Comparison of ENCODE assay signal across 1 cellular context in genomic region chr19:38402967-38403674, GRCh38.
TF ChIP-seq lines count a peak whose summit lies in the region.

Gene FAM98C (plus strand): TSS chr19:38403093. CDS start chr19:38403154, 61 bp downstream.

TF ChIP-seq in HepG2, 621 proteins besides CTCF, POLR2A, EP300 and RAD21 (continued from another document and continues in another):
- TF ChIP-seq, protein P1, sequence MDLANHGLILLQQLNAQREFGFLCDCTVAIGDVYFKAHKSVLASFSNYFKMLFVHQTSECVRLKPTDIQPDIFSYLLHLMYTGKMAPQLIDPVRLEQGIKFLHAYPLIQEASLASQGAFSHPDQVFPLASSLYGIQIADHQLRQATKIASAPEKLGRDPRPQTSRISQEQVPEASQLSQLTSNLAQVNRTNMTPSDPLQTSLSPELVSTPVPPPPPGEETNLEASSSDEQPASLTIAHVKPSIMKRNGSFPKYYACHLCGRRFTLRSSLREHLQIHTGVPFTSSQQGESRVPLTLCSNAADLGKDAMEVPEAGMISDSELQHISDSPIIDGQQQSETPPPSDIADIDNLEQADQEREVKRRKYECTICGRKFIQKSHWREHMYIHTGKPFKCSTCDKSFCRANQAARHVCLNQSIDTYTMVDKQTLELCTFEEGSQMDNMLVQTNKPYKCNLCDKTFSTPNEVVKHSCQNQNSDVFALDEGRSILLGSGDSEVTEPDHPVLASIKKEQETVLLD (CRISPR knock-in tag; IDR thresholded peaks at IDR 0.05; ENCODE audit: low read depth): 0 out of 2 replicates have a peak, but pooled peaks have one; percentile 13
- TF ChIP-seq NFKBIZ (CRISPR knock-in tag; IDR thresholded peaks at IDR 0.05): no peak
- no peak for TF ChIP-seq ZNF12 (CRISPR knock-in tag; IDR thresholded peaks at IDR 0.05)
- TF ChIP-seq ZNF547 (CRISPR knock-in tag; IDR thresholded peaks at IDR 0.05): peak; percentile 92
- TF ChIP-seq USF2 (IDR thresholded peaks at IDR 0.05; ENCODE audit: low read depth, low read length): no peak
- no peak for TF ChIP-seq USF2 (CRISPR knock-in tag; IDR thresholded peaks at IDR 0.05; ENCODE audit: borderline replicate concordance)
- peak; percentile 51 for TF ChIP-seq ZNF350 (CRISPR knock-in tag; IDR thresholded peaks at IDR 0.05; ENCODE audit: borderline replicate concordance, low read depth)
- TF ChIP-seq POGK (CRISPR knock-in tag; conservative IDR thresholded peaks at IDR 0.05): peak; percentile 87; the same call in 1 of the 2 replicates
- TF ChIP-seq SATB2 (CRISPR knock-in tag; IDR thresholded peaks at IDR 0.05): no peak
- TF ChIP-seq ZNF577 (CRISPR knock-in tag; IDR thresholded peaks at IDR 0.05; ENCODE audit: borderline replicate concordance, low read depth): no peak
- TF ChIP-seq AGO1 (IDR thresholded peaks at IDR 0.05; ENCODE audit: low read depth, low read length, poor library complexity, severe bottlenecking): no peak
- peak; percentile 28; the same call in 1 of the 2 replicates for TF ChIP-seq NFAT5 (CRISPR knock-in tag; IDR thresholded peaks at IDR 0.05)
- no peak for TF ChIP-seq TCF7 (IDR thresholded peaks at IDR 0.05; ENCODE audit: low read depth)
- peak; percentile 69; the same call in 1 of the 2 replicates for TF ChIP-seq KDM3A (CRISPR knock-in tag; IDR thresholded peaks at IDR 0.05; ENCODE audit: low read depth)
- 0 out of 2 replicates have a peak, but pooled peaks have one; percentile 34 for TF ChIP-seq HNRNPL (IDR thresholded peaks at IDR 0.05; ENCODE audit: low read depth, low read length)
- 0 out of 2 replicates have a peak, but pooled peaks have one; percentile 40 for TF ChIP-seq NFATC3 (CRISPR knock-in tag; IDR thresholded peaks at IDR 0.05)
- no peak for TF ChIP-seq NR2F1 (CRISPR knock-in tag; IDR thresholded peaks at IDR 0.05)
- TF ChIP-seq ZNF276 (CRISPR knock-in tag; IDR thresholded peaks at IDR 0.05; ENCODE audit: low read depth): peak; percentile 52; the same call in 1 of the 2 replicates
- no peak; the same call in 1 of the 2 replicates for TF ChIP-seq GLI4 (CRISPR knock-in tag; IDR thresholded peaks at IDR 0.05; ENCODE audit: borderline replicate concordance)
- no peak for TF ChIP-seq GATA4 (IDR thresholded peaks at IDR 0.05; ENCODE audit: borderline replicate concordance, low read depth)
- TF ChIP-seq PHF5A (CRISPR knock-in tag; IDR thresholded peaks at IDR 0.05; ENCODE audit: low read depth, unreplicated experiment): no peak
- TF ChIP-seq ZNF614 (CRISPR knock-in tag; IDR thresholded peaks at IDR 0.05; ENCODE audit: borderline replicate concordance): 0 out of 2 replicates have a peak, but pooled peaks have one; percentile 65
- peak; percentile 56; the same call in 1 of the 2 replicates for TF ChIP-seq ZNF335 (CRISPR knock-in tag; IDR thresholded peaks at IDR 0.05)
- TF ChIP-seq, protein P2, sequence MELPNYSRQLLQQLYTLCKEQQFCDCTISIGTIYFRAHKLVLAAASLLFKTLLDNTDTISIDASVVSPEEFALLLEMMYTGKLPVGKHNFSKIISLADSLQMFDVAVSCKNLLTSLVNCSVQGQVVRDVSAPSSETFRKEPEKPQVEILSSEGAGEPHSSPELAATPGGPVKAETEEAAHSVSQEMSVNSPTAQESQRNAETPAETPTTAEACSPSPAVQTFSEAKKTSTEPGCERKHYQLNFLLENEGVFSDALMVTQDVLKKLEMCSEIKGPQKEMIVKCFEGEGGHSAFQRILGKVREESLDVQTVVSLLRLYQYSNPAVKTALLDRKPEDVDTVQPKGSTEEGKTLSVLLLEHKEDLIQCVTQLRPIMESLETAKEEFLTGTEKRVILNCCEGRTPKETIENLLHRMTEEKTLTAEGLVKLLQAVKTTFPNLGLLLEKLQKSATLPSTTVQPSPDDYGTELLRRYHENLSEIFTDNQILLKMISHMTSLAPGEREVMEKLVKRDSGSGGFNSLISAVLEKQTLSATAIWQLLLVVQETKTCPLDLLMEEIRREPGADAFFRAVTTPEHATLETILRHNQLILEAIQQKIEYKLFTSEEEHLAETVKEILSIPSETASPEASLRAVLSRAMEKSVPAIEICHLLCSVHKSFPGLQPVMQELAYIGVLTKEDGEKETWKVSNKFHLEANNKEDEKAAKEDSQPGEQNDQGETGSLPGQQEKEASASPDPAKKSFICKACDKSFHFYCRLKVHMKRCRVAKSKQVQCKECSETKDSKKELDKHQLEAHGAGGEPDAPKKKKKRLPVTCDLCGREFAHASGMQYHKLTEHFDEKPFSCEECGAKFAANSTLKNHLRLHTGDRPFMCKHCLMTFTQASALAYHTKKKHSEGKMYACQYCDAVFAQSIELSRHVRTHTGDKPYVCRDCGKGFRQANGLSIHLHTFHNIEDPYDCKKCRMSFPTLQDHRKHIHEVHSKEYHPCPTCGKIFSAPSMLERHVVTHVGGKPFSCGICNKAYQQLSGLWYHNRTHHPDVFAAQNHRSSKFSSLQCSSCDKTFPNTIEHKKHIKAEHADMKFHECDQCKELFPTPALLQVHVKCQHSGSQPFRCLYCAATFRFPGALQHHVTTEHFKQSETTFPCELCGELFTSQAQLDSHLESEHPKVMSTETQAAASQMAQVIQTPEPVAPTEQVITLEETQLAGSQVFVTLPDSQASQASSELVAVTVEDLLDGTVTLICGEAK (IDR thresholded peaks at IDR 0.05): no peak
- TF ChIP-seq, protein P2 (CRISPR knock-in tag; IDR thresholded peaks at IDR 0.05): peak; percentile 46
- TF ChIP-seq ZNF484 (CRISPR knock-in tag; IDR thresholded peaks at IDR 0.05; ENCODE audit: borderline replicate concordance, low read depth): no peak
- TF ChIP-seq MTA1 (CRISPR knock-in tag; IDR thresholded peaks at IDR 0.05; ENCODE audit: borderline replicate concordance): peak; percentile 67; the same call in 1 of the 2 replicates
- TF ChIP-seq PTBP1 (IDR thresholded peaks at IDR 0.05; ENCODE audit: low read depth, low read length, poor library complexity, severe bottlenecking): no peak
- TF ChIP-seq KLF16 (CRISPR knock-in tag; IDR thresholded peaks at IDR 0.05): peak in 1 of 2 experiments; percentile 95; a peak in 2 of 4 replicates
- no peak for TF ChIP-seq ZNF672 (CRISPR knock-in tag; IDR thresholded peaks at IDR 0.05)
- peak; percentile 36; the same call in 1 of the 2 replicates for TF ChIP-seq ZNF256 (CRISPR knock-in tag; conservative IDR thresholded peaks at IDR 0.05)
- peak; percentile 58 for TF ChIP-seq HNRNPK (IDR thresholded peaks at IDR 0.05; ENCODE audit: low read depth, low read length, poor library complexity, severe bottlenecking)
- no peak for TF ChIP-seq ZNF660 (CRISPR knock-in tag; IDR thresholded peaks at IDR 0.05; ENCODE audit: borderline replicate concordance, low read depth)
- TF ChIP-seq ZNF3 (CRISPR knock-in tag; IDR thresholded peaks at IDR 0.05): no peak
- TF ChIP-seq PCBP2 (optimal IDR thresholded peaks at IDR 0.05; ENCODE audit: low read depth, low read length, poor library complexity, severe bottlenecking): no peak
- no peak for TF ChIP-seq IRF1 (CRISPR knock-in tag; IDR thresholded peaks at IDR 0.05; ENCODE audit: low read depth)
- no peak for TF ChIP-seq MAFG (CRISPR knock-in tag; IDR thresholded peaks at IDR 0.05)
